Comparison of ENCODE assay signal across 12 cellular contexts in the genomic region with DNA sequence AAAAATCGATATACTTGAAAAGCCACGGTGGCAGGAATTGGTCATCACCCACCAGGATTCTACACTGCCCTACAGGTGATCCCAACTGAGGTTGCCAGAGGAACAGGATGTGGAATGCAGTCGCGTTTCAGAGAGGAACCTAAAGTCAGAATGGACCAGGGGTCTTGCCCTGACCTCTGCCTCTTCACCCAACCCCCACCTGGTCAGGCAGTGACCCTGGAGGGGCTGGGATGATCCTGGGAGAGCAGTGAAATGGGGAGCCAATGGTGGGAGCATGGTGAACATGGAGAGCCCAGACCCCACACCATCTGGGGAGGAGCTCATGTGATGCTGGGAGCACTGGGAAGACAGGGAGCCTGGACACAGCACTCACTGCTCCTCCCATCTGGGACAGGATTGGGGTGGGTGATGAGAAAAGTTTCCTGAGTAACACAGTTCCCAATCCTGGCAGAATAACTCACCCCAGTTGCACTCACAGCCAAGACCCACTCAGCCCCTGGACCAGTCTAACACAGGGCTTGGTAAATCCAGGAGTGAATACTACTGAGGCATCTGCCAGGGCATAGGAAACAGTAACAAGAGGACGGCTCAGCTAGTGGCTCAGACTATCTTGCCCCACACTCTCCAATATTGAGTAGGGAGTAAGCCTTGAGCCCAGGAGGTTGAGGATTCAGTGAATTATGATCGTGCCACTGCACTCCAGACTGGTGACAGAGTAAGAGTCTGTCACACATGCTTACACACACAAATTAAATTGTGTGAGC. TPM values are rescaled to one million over a fixed set of nuclear protein-coding genes. Genes with fewer than 3 reads are reported as not detected.
DNase-seq lines count a peak whose midpoint lies in the region; ATAC-seq and TF ChIP-seq lines count a peak whose summit lies in the region.
"Had no signal": no experiment of that assay in that cellular context is flagged by ENCODE, and none has a peak within 500 bp of the region (broad histone marks: within the 10 kb centered on the region; RNA-seq: fewer than 3 reads in every experiment).

No MANE protein-coding gene starts in this region.

- POLR2A ChIA-PET in activated CD4-positive, alpha-beta memory T cell treated with anti-CD3 and anti-CD28 coated beads, Interleukin-2, amount 10 ng/mL, durations not matched to agents 7 days and 5 days (lab: Charles Lee) = interaction anchor here (1.1 kb wide), 1 partner anchor 222 kb away, joined by 3 read pairs; the partner anchor contains the start of gene LATS1

- no peak for TF ChIP-seq CTCF in neural crest cell (conservative IDR thresholded peaks at IDR 0.05)

- H3K27ac Mint-ChIP-seq in activated CD4-positive, alpha-beta memory T cell treated with anti-CD3 and anti-CD28 coated beads, Interleukin-2, amount 10 ng/mL, durations not matched to agents 7 days and 5 days = no peak overlapping the region
- H3K27ac Mint-ChIP-seq in neural crest cell (ENCODE audit: unreplicated experiment) = no peak overlapping the region

- CTCF ChIA-PET in activated CD4-positive, alpha-beta memory T cell treated with anti-CD3 and anti-CD28 coated beads, Interleukin-2, amount 10 ng/mL, durations not matched to agents 7 days and 5 days (lab: Charles Lee) = interaction anchor here (1.0 kb wide), 1 partner anchor 77 kb away, joined by 4 read pairs; no protein-coding TSS in a partner anchor

- H3K36me3 Mint-ChIP-seq in activated CD4-positive, alpha-beta memory T cell treated with anti-CD3 and anti-CD28 coated beads, Interleukin-2, amount 10 ng/mL, durations not matched to agents 7 days and 5 days (ENCODE audit: low read depth) = peaks cover 3% of the 10 kb centered on the region
- no peaks in the 10 kb centered on the region for H3K36me3 Mint-ChIP-seq in neural crest cell (ENCODE audit: low read depth)

- H3K9me3 Mint-ChIP-seq in activated CD4-positive, alpha-beta memory T cell treated with anti-CD3 and anti-CD28 coated beads, Interleukin-2, amount 10 ng/mL, durations not matched to agents 7 days and 5 days = no peaks in the 10 kb centered on the region
- H3K9me3 Mint-ChIP-seq in neural crest cell = no peaks in the 10 kb centered on the region

- H3K27me3 Mint-ChIP-seq in activated CD4-positive, alpha-beta memory T cell treated with anti-CD3 and anti-CD28 coated beads, Interleukin-2, amount 10 ng/mL, durations not matched to agents 7 days and 5 days = peaks cover 84% of the 10 kb centered on the region
- H3K27me3 Mint-ChIP-seq in neural crest cell (ENCODE audit: low read depth) = peaks cover 91% of the 10 kb centered on the region

- H3K4me3 Mint-ChIP-seq in activated CD4-positive, alpha-beta memory T cell treated with anti-CD3 and anti-CD28 coated beads, Interleukin-2, amount 10 ng/mL, durations not matched to agents 7 days and 5 days = peak overlapping the region; percentile 53
- peak overlapping the region; percentile 69 for H3K4me3 Mint-ChIP-seq in neural crest cell

- peak; percentile 24 for DNase-seq in activated CD4-positive, CD25-positive, alpha-beta regulatory T cell treated with anti-CD3 and anti-CD28 coated beads, Interleukin-2, amount 50 U/mL, for 72 hours
- DNase-seq in activated CD4-positive, CD25-positive, alpha-beta regulatory T cell (lab: John Stamatoyannopoulos, UW) = no peak
- no peak for DNase-seq in activated CD4-positive, alpha-beta memory T cell treated with anti-CD3 and anti-CD28 coated beads, Interleukin-2, amount 10 ng/mL, durations not matched to agents 7 days and 5 days
- DNase-seq in ecto neural progenitor cell (ENCODE audit: low spot score) (peak; percentile 44), neural crest cell (ENCODE audit: low read depth, low spot score) (no peak), amniotic stem cell (lab: John Stamatoyannopoulos, UW) (no peak), NCI-H524 treated with DMSO at 0.1 percent for 48 hours (lab: John Stamatoyannopoulos, UW) (no peak)
- DNase-seq: H7, NCI-H2171 treated with DMSO at 0.1 percent for 48 hours had no signal

- no peak for ATAC-seq in HG02981 (IDR thresholded peaks at IDR 0.05; ENCODE audit: unreplicated experiment)

- H3K4me1 Mint-ChIP-seq in activated CD4-positive, alpha-beta memory T cell treated with anti-CD3 and anti-CD28 coated beads, Interleukin-2, amount 10 ng/mL, durations not matched to agents 7 days and 5 days = peaks cover 45% of the 10 kb centered on the region
- peaks cover 11% of the 10 kb centered on the region for H3K4me1 Mint-ChIP-seq in neural crest cell

RNA-seq across cellular contexts. Expression of gene ULBP2, which starts 1.7 kb away (rescaled TPM):
- 1 to 10 TPM; 1.5 to 1.8 TPM for total RNA-seq in activated CD4-positive, alpha-beta memory T cell treated with anti-CD3 and anti-CD28 coated beads, Interleukin-2, amount 10 ng/mL, durations not matched to agents 7 days and 5 days
- 0.23 and 0.30 TPM in 2 replicates for total RNA-seq in neural crest cell
- total RNA-seq: H7 had no signal

RNA-seq across cellular contexts. Expression of gene RAET1G, which starts 17.2 kb away (rescaled TPM):
- not detected for total RNA-seq in activated CD4-positive, alpha-beta memory T cell treated with anti-CD3 and anti-CD28 coated beads, Interleukin-2, amount 10 ng/mL, durations not matched to agents 7 days and 5 days
- total RNA-seq in neural crest cell = not detected in 2 replicates
- total RNA-seq: epithelial cell of proximal tubule; H7; T-helper 2 cell treated with Interferon-gamma antibody and Interleukin-4, amounts not matched to agents 100 ng/mL and 5 ng/mL, for 36 hours had no signal

RNA-seq across cellular contexts. Expression of gene ULBP1, which starts 23.7 kb away (rescaled TPM):
- 1 to 10 TPM; 2.1 to 2.3 TPM for total RNA-seq in activated CD4-positive, alpha-beta memory T cell treated with anti-CD3 and anti-CD28 coated beads, Interleukin-2, amount 10 ng/mL, durations not matched to agents 7 days and 5 days
- total RNA-seq in neural crest cell = 2.3 and 2.5 TPM in 2 replicates

RNA-seq across cellular contexts. Expression of gene RAET1E, which starts 42.2 kb away (rescaled TPM):
- not detected for total RNA-seq in activated CD4-positive, alpha-beta memory T cell treated with anti-CD3 and anti-CD28 coated beads, Interleukin-2, amount 10 ng/mL, durations not matched to agents 7 days and 5 days
- not detected in 2 replicates for total RNA-seq in neural crest cell
- total RNA-seq: epithelial cell of proximal tubule; H7; T-helper 2 cell treated with Interferon-gamma antibody and Interleukin-4, amounts not matched to agents 100 ng/mL and 5 ng/mL, for 36 hours had no signal

Comparison
In these comparisons a context has a peak if more than half of its experiments do, and no peak if none do; other contexts are left out.
1. DNase-seq: peak in activated CD4-positive, CD25-positive, alpha-beta regulatory T cell treated with anti-CD3 and anti-CD28 coated beads, Interleukin-2, amount 50 U/mL, for 72 hours (single experiment) and ecto neural progenitor cell (single experiment); none in activated CD4-positive, CD25-positive, alpha-beta regulatory T cell (0 of 4), activated CD4-positive, alpha-beta memory T cell treated with anti-CD3 and anti-CD28 coated beads, Interleukin-2, amount 10 ng/mL, durations not matched to agents 7 days and 5 days (single experiment), neural crest cell (single experiment), amniotic stem cell (single experiment) and NCI-H524 treated with DMSO at 0.1 percent for 48 hours (single experiment).